ENCODE assay signal across 20 cellular contexts in genomic region chr1:69455718-69456117, GRCh38.
"Had no signal": no experiment of that assay in that cellular context is flagged by ENCODE, and none has a peak within 500 bp of the region (broad histone marks: within the 10 kb centered on the region; RNA-seq: fewer than 3 reads in every experiment).

No MANE protein-coding gene starts in this region.

- ATAC-seq: left colon; left lung; lower lobe of right lung; naive thymus-derived CD8-positive, alpha-beta T cell; psoas muscle; right lobe of liver; stimulated activated naive CD8-positive, alpha-beta T cell treated with anti-CD3 and anti-CD28 coated beads, Interleukin-15, amount 100 ng/mL, for 72 hours had no signal

- DNase-seq: hypothalamus; immature natural killer cell; kidney; left colon; left lung; lower lobe of right lung; mammary epithelial cell; mesenchymal stem cell; naive thymus-derived CD8-positive, alpha-beta T cell; nucleus accumbens; psoas muscle; right lobe of liver; stimulated activated CD4-positive, alpha-beta T cell treated with anti-CD3 and anti-CD28 coated beads, Interleukin-1b, Interleukin-23, amount 100 ng/mL, for 48 hours; stimulated activated CD4-positive, alpha-beta T cell treated with anti-CD3 and anti-CD28 coated beads, Interleukin-2, amount 100 ng/mL, for 48 hours; stimulated activated CD4-positive, alpha-beta T cell treated with anti-CD3 and anti-CD28 coated beads, Interleukin-4, amount 100 ng/mL, for 4 hours; stimulated activated CD8-positive, alpha-beta memory T cell treated with anti-CD3 and anti-CD28 coated beads, Interleukin-4, amount 100 ng/mL, for 48 hours; stimulated activated naive CD4-positive, alpha-beta T cell treated with Interleukin-2 at 50 U/mL for 16 hours; stimulated activated naive CD8-positive, alpha-beta T cell treated with anti-CD3 and anti-CD28 coated beads, Interleukin-15, amount 100 ng/mL, for 72 hours; substantia nigra; uterus had no signal
